1 cellular context compared by ENCODE assay signal in the genomic region with DNA sequence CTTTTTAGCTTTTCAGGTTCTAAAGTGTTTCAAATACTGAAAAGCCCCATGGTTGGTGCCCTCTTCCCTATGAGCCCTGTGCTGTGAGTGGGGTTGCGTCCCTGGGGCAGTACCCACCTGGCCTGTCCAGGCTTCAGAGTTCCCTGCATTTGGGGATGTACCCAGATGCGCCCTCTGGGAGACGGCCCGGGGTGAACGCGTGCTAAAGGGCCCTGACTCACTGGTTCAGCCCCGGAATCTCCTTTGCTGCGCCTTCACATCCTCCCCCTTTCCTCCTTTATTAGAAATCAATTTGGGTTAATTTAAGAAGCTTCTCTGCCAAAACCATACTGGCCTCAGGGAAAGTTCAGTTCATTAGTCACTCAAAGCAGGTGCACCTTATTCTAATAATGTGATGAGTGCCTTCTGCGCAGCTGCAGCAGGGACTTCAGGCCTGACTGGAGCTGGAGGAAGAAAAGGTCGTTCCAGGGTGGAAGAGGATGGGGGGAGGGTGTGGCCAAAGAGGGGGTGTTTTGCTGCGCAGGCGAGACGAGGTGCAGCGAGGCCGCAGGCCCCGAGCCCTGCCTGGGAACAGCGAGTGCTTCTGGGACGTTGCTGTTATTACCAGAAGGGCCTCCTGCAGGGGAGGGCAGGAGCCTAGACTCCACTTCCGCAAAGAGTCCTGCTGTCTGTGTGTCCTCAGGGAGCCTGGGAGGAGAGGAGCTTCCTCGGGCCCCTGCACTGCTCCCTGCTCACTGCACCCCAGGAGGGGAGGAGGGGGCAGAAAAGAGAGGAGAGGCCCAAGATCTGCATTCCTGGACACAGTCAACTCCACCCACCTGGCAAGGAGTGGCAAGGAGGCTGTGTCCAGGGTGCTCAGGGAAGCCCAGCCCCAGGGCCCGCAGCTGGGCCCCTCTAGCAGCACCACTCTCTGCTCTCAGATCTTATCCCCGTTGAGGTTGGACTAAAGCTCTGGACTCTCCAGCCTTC.
TF ChIP-seq lines count a peak whose summit lies in the region.

No MANE protein-coding gene starts in this region.

TF ChIP-seq in K562, 482 proteins besides CTCF, POLR2A, EP300 and RAD21:
- TF ChIP-seq, protein P1, sequence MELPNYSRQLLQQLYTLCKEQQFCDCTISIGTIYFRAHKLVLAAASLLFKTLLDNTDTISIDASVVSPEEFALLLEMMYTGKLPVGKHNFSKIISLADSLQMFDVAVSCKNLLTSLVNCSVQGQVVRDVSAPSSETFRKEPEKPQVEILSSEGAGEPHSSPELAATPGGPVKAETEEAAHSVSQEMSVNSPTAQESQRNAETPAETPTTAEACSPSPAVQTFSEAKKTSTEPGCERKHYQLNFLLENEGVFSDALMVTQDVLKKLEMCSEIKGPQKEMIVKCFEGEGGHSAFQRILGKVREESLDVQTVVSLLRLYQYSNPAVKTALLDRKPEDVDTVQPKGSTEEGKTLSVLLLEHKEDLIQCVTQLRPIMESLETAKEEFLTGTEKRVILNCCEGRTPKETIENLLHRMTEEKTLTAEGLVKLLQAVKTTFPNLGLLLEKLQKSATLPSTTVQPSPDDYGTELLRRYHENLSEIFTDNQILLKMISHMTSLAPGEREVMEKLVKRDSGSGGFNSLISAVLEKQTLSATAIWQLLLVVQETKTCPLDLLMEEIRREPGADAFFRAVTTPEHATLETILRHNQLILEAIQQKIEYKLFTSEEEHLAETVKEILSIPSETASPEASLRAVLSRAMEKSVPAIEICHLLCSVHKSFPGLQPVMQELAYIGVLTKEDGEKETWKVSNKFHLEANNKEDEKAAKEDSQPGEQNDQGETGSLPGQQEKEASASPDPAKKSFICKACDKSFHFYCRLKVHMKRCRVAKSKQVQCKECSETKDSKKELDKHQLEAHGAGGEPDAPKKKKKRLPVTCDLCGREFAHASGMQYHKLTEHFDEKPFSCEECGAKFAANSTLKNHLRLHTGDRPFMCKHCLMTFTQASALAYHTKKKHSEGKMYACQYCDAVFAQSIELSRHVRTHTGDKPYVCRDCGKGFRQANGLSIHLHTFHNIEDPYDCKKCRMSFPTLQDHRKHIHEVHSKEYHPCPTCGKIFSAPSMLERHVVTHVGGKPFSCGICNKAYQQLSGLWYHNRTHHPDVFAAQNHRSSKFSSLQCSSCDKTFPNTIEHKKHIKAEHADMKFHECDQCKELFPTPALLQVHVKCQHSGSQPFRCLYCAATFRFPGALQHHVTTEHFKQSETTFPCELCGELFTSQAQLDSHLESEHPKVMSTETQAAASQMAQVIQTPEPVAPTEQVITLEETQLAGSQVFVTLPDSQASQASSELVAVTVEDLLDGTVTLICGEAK (IDR thresholded peaks at IDR 0.05), result no peak
- TF ChIP-seq, protein P1 (CRISPR knock-in tag; IDR thresholded peaks at IDR 0.05), result no peak
- TF ChIP-seq NRF1 (conservative IDR thresholded peaks at IDR 0.05 in 1 of 2, IDR thresholded peaks at IDR 0.05 in 1 of 2) (peak; percentile 28 to 42; a peak in 2 of 4 replicates), SPI1 (IDR thresholded peaks at IDR 0.05; ENCODE audit: borderline replicate concordance, low read depth, low read length) (peak; percentile 47; the same call in 1 of the 2 replicates)
- TF ChIP-seq, protein P2, sequence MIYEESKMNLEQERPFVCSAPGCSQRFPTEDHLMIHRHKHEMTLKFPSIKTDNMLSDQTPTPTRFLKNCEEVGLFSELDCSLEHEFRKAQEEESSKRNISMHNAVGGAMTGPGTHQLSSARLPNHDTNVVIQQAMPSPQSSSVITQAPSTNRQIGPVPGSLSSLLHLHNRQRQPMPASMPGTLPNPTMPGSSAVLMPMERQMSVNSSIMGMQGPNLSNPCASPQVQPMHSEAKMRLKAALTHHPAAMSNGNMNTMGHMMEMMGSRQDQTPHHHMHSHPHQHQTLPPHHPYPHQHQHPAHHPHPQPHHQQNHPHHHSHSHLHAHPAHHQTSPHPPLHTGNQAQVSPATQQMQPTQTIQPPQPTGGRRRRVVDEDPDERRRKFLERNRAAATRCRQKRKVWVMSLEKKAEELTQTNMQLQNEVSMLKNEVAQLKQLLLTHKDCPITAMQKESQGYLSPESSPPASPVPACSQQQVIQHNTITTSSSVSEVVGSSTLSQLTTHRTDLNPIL (CRISPR knock-in tag; IDR thresholded peaks at IDR 0.05), result no peak
